8 cellular contexts compared by ENCODE assay signal in genomic region chr3:52537726-52538421, GRCh38. TPM values are rescaled to one million over a fixed set of nuclear protein-coding genes. Genes with fewer than 3 reads are reported as not detected.
DNase-seq lines count a peak whose midpoint lies in the region; ATAC-seq, FAIRE-seq and TF ChIP-seq lines count a peak whose summit lies in the region.

No MANE protein-coding gene starts in this region.

- H3K36me3 ChIP-seq in SK-N-MC (ENCODE audit: insufficient read depth, low read length) = no peaks in the 10 kb centered on the region
- peaks cover 0 to 31% (median 0%) of the 10 kb centered on the region in 3 donors for H3K36me3 ChIP-seq in esophagus squamous epithelium
- H3K36me3 ChIP-seq in psoas muscle (ENCODE audit: insufficient read depth in 1 of 2, low read depth in 1 of 2) = peaks cover 0 to 17% of the 10 kb centered on the region in 2 donors

- TF ChIP-seq CTCF in esophagus squamous epithelium (IDR thresholded peaks at IDR 0.05) (no peak), psoas muscle (IDR thresholded peaks at IDR 0.05) (no peak)

- intact Hi-C loops in esophagus squamous epithelium (cut with DNase I) (loop anchor here (10.0 kb wide), 1 partner anchor 147 kb away; the partner anchor contains the start of genes GNL3 and PBRM1), psoas muscle (cut with DNase I) (loop anchor here in 1 of 2 donors (5.0 kb wide), 1 partner anchor 66 kb away; no protein-coding TSS in a partner anchor)

- H3K27me3 ChIP-seq in esophagus squamous epithelium (no peaks in the 10 kb centered on the region), psoas muscle (ENCODE audit: insufficient read depth in 3 of 3, low read length in 2 of 3) (no peaks in the 10 kb centered on the region)

- peaks cover 43 to 64% (median 50%) of the 10 kb centered on the region in 3 donors for H3K4me1 ChIP-seq in esophagus squamous epithelium
- H3K4me1 ChIP-seq in psoas muscle = peaks cover 33% of the 10 kb centered on the region

- DNase-seq in SK-N-MC (ENCODE audit: low read depth, low spot score) = no peak
- DNase-seq in esophagus squamous epithelium (lab: John Stamatoyannopoulos, UW) = no peak
- no peak for DNase-seq in psoas muscle
- no peak for DNase-seq in NCI-H1048 (lab: John Stamatoyannopoulos, UW)
- no peak for DNase-seq in occipital lobe (lab: John Stamatoyannopoulos, UW)
- no peak for DNase-seq in NCI-H524 treated with DMSO at 0.1 percent for 48 hours (lab: John Stamatoyannopoulos, UW)
- DNase-seq in urothelium cell line (ENCODE audit: low spot score) = no peak

- ATAC-seq in psoas muscle = no peak

- no peaks in the 10 kb centered on the region for H3K9me3 ChIP-seq in SK-N-MC (ENCODE audit: low read depth, low read length)
- no peaks in the 10 kb centered on the region for H3K9me3 ChIP-seq in esophagus squamous epithelium
- no peaks in the 10 kb centered on the region for H3K9me3 ChIP-seq in psoas muscle

- 65 to 74% methylated on average over 7 of the region's 7 CpGs for WGBS in esophagus squamous epithelium, 2 donors
- 52 to 63% (median 63%) methylated on average over 7 of the region's 7 CpGs for WGBS in psoas muscle, 3 donors

- no peak for TF ChIP-seq POLR2A in esophagus squamous epithelium (IDR thresholded peaks at IDR 0.05)

- H3K27ac ChIP-seq in SK-N-MC = no peak overlapping the region
- H3K27ac ChIP-seq in esophagus squamous epithelium = peak overlapping the region; percentile 86 to 95 (median 92)
- H3K27ac ChIP-seq in psoas muscle = peak overlapping the region; percentile 96

- H3K9ac ChIP-seq in SK-N-MC (ENCODE audit: insufficient read length) = no peak overlapping the region

- H3K4me3 ChIP-seq in GM08714 (ENCODE audit: low read length) (peak overlapping the region; percentile 76), SK-N-MC (peak overlapping the region; percentile 85), esophagus squamous epithelium (peak overlapping the region; percentile 62 to 87 (median 80)), psoas muscle (peak overlapping the region; percentile 83)

- no peak for FAIRE-seq in urothelium cell line (lab: Jason Lieb, UNC)

RNA-seq across cellular contexts. Expression of gene UQCC5, which starts 1.5 kb away (rescaled TPM):
- total RNA-seq in esophagus squamous epithelium (1 to 10 TPM in 3 of 4 donors, under 1 TPM in 1; 0.32 to 5.1 (median 1.9) TPM), psoas muscle (10 to 100 TPM; 29.5 to 32.7 (median 31.0) TPM), occipital lobe (4.1 TPM)
- polyA plus RNA-seq in psoas muscle = 10 to 100 TPM; 34.4 to 95.4 (median 67.9) TPM

RNA-seq across cellular contexts. Expression of gene NT5DC2, which starts 4.2 kb away (rescaled TPM):
- total RNA-seq in esophagus squamous epithelium (10 to 100 TPM; 58.9 to 79.5 (median 70.2) TPM), psoas muscle (10 to 100 TPM in 2 of 4 donors, 1 to 10 TPM in 2; 6.8 to 13.7 (median 10.4) TPM), occipital lobe (33.5 TPM)
- polyA plus RNA-seq in psoas muscle = 10 to 100 TPM in 2 of 3 donors, 1 to 10 TPM in 1; 8.8 to 10.5 (median 10.3) TPM

RNA-seq across cellular contexts. Expression of gene STAB1, which starts 42.7 kb away (rescaled TPM):
- 10 to 100 TPM in 3 of 4 donors, 1 to 10 TPM in 1; 5.6 to 69.4 (median 32.3) TPM for total RNA-seq in esophagus squamous epithelium
- total RNA-seq in psoas muscle = 10 to 100 TPM; 29.0 to 47.5 (median 41.9) TPM
- 10 to 100 TPM; 15.9 to 27.4 (median 22.5) TPM for polyA plus RNA-seq in psoas muscle
- 14.8 TPM for total RNA-seq in occipital lobe
